ENCODE assay signal across 1 cellular context in the genomic region with DNA sequence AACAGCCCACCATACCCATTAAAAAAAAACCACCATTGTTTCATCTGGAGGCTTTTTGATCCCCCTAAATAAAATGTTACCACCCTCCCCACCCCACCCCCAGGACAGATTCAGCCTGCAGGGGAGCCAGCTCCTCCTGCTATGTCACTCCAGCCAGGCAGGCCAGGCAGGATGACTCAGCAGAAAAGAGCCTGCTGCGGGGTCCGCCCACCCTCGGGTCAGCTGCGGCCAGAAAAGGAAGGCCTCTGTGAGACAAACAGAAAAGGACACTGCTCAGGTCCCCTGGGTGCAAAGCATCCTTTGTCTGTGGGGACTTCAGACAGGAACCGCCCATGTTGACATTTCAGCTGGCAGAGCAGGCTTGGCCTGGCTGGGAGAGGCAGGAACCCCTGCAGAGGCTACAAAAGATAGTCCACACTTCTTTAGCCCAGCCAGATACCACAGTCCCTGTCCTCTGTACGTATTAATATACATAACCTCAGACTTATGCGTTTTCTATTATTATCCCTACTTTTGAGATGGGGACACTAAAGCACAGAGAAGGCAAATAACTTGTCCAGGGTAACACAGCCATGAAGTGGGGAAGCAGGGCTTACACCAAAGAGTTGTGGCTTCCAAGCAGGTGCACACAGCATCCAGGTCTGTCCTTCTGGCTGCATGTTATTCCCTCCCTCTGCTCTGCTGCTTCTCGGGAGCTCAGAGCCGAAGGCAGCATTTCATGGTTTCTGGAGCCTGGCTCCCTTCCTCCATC.
TF ChIP-seq lines count a peak whose summit lies in the region.

No MANE protein-coding gene starts in this region.

TF ChIP-seq in K562, 482 proteins besides CTCF, POLR2A, EP300 and RAD21 (continued from another document and continues in another):
- no peak for TF ChIP-seq MGA (IDR thresholded peaks at IDR 0.05)
- no peak for TF ChIP-seq ELK3 (CRISPR knock-in tag; IDR thresholded peaks at IDR 0.05)
- no peak for TF ChIP-seq NFXL1 (CRISPR knock-in tag; IDR thresholded peaks at IDR 0.05)
- 0 out of 2 replicates have a peak, but pooled peaks have one; percentile 20 for TF ChIP-seq RB1 (IDR thresholded peaks at IDR 0.05; ENCODE audit: low read depth)
- TF ChIP-seq THAP7 (CRISPR knock-in tag; IDR thresholded peaks at IDR 0.05), result no peak
- TF ChIP-seq NRF1 (conservative IDR thresholded peaks at IDR 0.05 in 1 of 2, IDR thresholded peaks at IDR 0.05 in 1 of 2), result no peak
- no peak for TF ChIP-seq PHB2 (IDR thresholded peaks at IDR 0.05; ENCODE audit: low read depth)
- peak; percentile 71; the same call in 1 of the 2 replicates for TF ChIP-seq ZBTB7A (IDR thresholded peaks at IDR 0.05; ENCODE audit: borderline replicate concordance, control insufficient read depth, low read depth, low read length)
- TF ChIP-seq ZNF77 (CRISPR knock-in tag; IDR thresholded peaks at IDR 0.05), result no peak
- no peak for TF ChIP-seq PHF8 (IDR thresholded peaks at IDR 0.05; ENCODE audit: borderline replicate concordance, low read length)
- no peak for TF ChIP-seq ZNF583 (CRISPR knock-in tag; IDR thresholded peaks at IDR 0.05)
- no peak for TF ChIP-seq ZNF121 (CRISPR knock-in tag; conservative IDR thresholded peaks at IDR 0.05)
- no peak for TF ChIP-seq BRF2 (IDR thresholded peaks at IDR 0.05; ENCODE audit: borderline replicate concordance, insufficient read depth, insufficient read length)
- no peak for TF ChIP-seq CREB3L1 (IDR thresholded peaks at IDR 0.05; ENCODE audit: borderline replicate concordance, low read depth)
- TF ChIP-seq ATF7 (IDR thresholded peaks at IDR 0.05), result no peak
- TF ChIP-seq, protein P1, sequence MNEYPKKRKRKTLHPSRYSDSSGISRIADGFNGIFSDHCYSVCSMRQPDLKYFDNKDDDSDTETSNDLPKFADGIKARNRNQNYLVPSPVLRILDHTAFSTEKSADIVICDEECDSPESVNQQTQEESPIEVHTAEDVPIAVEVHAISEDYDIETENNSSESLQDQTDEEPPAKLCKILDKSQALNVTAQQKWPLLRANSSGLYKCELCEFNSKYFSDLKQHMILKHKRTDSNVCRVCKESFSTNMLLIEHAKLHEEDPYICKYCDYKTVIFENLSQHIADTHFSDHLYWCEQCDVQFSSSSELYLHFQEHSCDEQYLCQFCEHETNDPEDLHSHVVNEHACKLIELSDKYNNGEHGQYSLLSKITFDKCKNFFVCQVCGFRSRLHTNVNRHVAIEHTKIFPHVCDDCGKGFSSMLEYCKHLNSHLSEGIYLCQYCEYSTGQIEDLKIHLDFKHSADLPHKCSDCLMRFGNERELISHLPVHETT (CRISPR knock-in tag; conservative IDR thresholded peaks at IDR 0.05 in 1 of 2, IDR thresholded peaks at IDR 0.05 in 1 of 2), result no peak
- TF ChIP-seq, protein P2, sequence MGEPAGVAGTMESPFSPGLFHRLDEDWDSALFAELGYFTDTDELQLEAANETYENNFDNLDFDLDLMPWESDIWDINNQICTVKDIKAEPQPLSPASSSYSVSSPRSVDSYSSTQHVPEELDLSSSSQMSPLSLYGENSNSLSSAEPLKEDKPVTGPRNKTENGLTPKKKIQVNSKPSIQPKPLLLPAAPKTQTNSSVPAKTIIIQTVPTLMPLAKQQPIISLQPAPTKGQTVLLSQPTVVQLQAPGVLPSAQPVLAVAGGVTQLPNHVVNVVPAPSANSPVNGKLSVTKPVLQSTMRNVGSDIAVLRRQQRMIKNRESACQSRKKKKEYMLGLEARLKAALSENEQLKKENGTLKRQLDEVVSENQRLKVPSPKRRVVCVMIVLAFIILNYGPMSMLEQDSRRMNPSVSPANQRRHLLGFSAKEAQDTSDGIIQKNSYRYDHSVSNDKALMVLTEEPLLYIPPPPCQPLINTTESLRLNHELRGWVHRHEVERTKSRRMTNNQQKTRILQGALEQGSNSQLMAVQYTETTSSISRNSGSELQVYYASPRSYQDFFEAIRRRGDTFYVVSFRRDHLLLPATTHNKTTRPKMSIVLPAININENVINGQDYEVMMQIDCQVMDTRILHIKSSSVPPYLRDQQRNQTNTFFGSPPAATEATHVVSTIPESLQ (CRISPR knock-in tag; IDR thresholded peaks at IDR 0.05), result no peak
- no peak for TF ChIP-seq USF1 (CRISPR knock-in tag; IDR thresholded peaks at IDR 0.05)
- no peak for TF ChIP-seq FOXJ3 (CRISPR knock-in tag; IDR thresholded peaks at IDR 0.05)
- TF ChIP-seq, protein P3, sequence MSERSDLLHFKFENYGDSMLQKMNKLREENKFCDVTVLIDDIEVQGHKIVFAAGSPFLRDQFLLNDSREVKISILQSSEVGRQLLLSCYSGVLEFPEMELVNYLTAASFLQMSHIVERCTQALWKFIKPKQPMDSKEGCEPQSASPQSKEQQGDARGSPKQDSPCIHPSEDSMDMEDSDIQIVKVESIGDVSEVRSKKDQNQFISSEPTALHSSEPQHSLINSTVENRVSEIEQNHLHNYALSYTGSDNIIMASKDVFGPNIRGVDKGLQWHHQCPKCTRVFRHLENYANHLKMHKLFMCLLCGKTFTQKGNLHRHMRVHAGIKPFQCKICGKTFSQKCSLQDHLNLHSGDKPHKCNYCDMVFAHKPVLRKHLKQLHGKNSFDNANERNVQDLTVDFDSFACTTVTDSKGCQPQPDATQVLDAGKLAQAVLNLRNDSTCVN (CRISPR knock-in tag; IDR thresholded peaks at IDR 0.05), result no peak
- no peak for TF ChIP-seq ETV1 (tag; conservative IDR thresholded peaks at IDR 0.05; ENCODE audit: low read depth)
- TF ChIP-seq, protein P4, sequence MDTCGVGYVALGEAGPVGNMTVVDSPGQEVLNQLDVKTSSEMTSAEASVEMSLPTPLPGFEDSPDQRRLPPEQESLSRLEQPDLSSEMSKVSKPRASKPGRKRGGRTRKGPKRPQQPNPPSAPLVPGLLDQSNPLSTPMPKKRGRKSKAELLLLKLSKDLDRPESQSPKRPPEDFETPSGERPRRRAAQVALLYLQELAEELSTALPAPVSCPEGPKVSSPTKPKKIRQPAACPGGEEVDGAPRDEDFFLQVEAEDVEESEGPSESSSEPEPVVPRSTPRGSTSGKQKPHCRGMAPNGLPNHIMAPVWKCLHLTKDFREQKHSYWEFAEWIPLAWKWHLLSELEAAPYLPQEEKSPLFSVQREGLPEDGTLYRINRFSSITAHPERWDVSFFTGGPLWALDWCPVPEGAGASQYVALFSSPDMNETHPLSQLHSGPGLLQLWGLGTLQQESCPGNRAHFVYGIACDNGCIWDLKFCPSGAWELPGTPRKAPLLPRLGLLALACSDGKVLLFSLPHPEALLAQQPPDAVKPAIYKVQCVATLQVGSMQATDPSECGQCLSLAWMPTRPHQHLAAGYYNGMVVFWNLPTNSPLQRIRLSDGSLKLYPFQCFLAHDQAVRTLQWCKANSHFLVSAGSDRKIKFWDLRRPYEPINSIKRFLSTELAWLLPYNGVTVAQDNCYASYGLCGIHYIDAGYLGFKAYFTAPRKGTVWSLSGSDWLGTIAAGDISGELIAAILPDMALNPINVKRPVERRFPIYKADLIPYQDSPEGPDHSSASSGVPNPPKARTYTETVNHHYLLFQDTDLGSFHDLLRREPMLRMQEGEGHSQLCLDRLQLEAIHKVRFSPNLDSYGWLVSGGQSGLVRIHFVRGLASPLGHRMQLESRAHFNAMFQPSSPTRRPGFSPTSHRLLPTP (IDR thresholded peaks at IDR 0.05; ENCODE audit: borderline replicate concordance, extremely low read depth, insufficient read length), result no peak
